Comparison of ENCODE assay signal across 22 cellular contexts in genomic region chr11:46417711-46418110, GRCh38. TPM values are rescaled to one million over a fixed set of nuclear protein-coding genes. Genes with fewer than 3 reads are reported as not detected.
A peak's percentile ranks its signal among the peaks of the same experiment; 100 is the strongest.
DNase-seq lines count a peak whose midpoint lies in the region; ATAC-seq and TF ChIP-seq lines count a peak whose summit lies in the region.
"Had no signal": no experiment of that assay in that cellular context is flagged by ENCODE, and none has a peak within 500 bp of the region (broad histone marks: within the 10 kb centered on the region; RNA-seq: fewer than 3 reads in every experiment).

No MANE protein-coding gene starts in this region.

- no peak overlapping the region for H2BK120ac ChIP-seq in neuronal stem cell (ENCODE audit: low read depth, low read length)

- H3K4me1 ChIP-seq in iPS-20b (ENCODE audit: insufficient read depth, low read length) (peaks cover 2% of the 10 kb centered on the region; the same call in 1 of the 2 replicates), neuronal stem cell (ENCODE audit: control insufficient read depth in 2 of 2, insufficient read depth in 1 of 2, low read depth in 1 of 2, low read length in 2 of 2) (peaks cover 6 to 8% of the 10 kb centered on the region in 2 donors)
- H3K4me1 ChIP-seq: HAP-1, SJCRH30 had no signal

- POLR2A ChIA-PET in WTC11 (lab: Charles Lee) = no interaction called here

- peaks cover 6% of the 10 kb centered on the region for H3K4me1 Mint-ChIP-seq in WTC11

- H3K36me3 ChIP-seq in H7 (replicated peaks; ENCODE audit: control insufficient read depth, insufficient read depth, low read length) = peaks cover 15% of the 10 kb centered on the region
- peaks cover 52% of the 10 kb centered on the region for H3K36me3 ChIP-seq in iPS-20b (ENCODE audit: insufficient read depth, low read depth, low read length)
- H3K36me3 ChIP-seq in neuronal stem cell (replicated peaks in 1 of 2; ENCODE audit: control insufficient read depth in 2 of 2, insufficient read depth in 2 of 2, low read length in 2 of 2) = peaks cover 15 to 60% of the 10 kb centered on the region in 2 donors
- H3K36me3 ChIP-seq: HAP-1 had no signal

- H3K4me3 ChIP-seq in H7 (ENCODE audit: insufficient read depth, low read depth, low read length) (no peak overlapping the region), iPS-20b (ENCODE audit: low read length) (no peak overlapping the region), neuronal stem cell (ENCODE audit: low read length in 2 of 2) (no peak overlapping the region)
- H3K4me3 ChIP-seq: HAP-1, SJCRH30 had no signal

- H3K18ac ChIP-seq in neuronal stem cell (ENCODE audit: low read length) = no peak overlapping the region

- no peak overlapping the region for H2BK5ac ChIP-seq in neuronal stem cell (ENCODE audit: low read length)

- no peaks in the 10 kb centered on the region for H3K27me3 Mint-ChIP-seq in WTC11 (ENCODE audit: low read depth)
- H3K27me3 Mint-ChIP-seq: CD8-positive, alpha-beta memory T cell had no signal

- H3K9me3 Mint-ChIP-seq in WTC11 = no peaks in the 10 kb centered on the region
- H3K9me3 Mint-ChIP-seq: CD8-positive, alpha-beta memory T cell had no signal

- DNase-seq in H7 = peak; percentile 63
- DNase-seq in WTC11 (ENCODE audit: low spot score) = no peak
- peak; percentile 44 for DNase-seq in neuronal stem cell (ENCODE audit: low spot score)
- DNase-seq in middle frontal gyrus (ENCODE audit: extremely low spot score, low spot score) = no peak
- DNase-seq in SK-N-DZ (ENCODE audit: low spot score) = no peak
- DNase-seq in NCI-H1417 treated with DMSO at 0.1 percent for 48 hours (lab: John Stamatoyannopoulos, UW) = no peak
- no peak for DNase-seq in nucleus accumbens (lab: John Stamatoyannopoulos, UW)
- DNase-seq: 8988T; C1 segment of cervical spinal cord; Calu3; CD8-positive, alpha-beta memory T cell; DMS153; NCI-H1092 treated with DMSO at 0.1 percent for 48 hours; NCI-H2029 treated with DMSO at 0.1 percent for 48 hours; NCI-H345; NCI-H524; OCI-M1; SJCRH30 had no signal

- no peak for TF ChIP-seq CTCF in WTC11 (IDR thresholded peaks at IDR 0.05)

- H2AK5ac ChIP-seq in neuronal stem cell (ENCODE audit: low read depth, low read length) = no peak overlapping the region

- no peaks in the 10 kb centered on the region for H3K9me3 ChIP-seq in iPS-20b (ENCODE audit: insufficient read depth, low read depth, low read length)
- no peaks in the 10 kb centered on the region for H3K9me3 ChIP-seq in neuronal stem cell (replicated peaks in 1 of 2; ENCODE audit: control insufficient read depth in 2 of 2, insufficient read depth in 1 of 2, low read depth in 1 of 2, low read length in 2 of 2)
- H3K9me3 ChIP-seq: HAP-1, SJCRH30 had no signal

- H3K27me3 ChIP-seq in H7 (ENCODE audit: control insufficient read depth, insufficient read depth, low read length) = no peaks in the 10 kb centered on the region
- no peaks in the 10 kb centered on the region for H3K27me3 ChIP-seq in iPS-20b (ENCODE audit: insufficient read depth, low read length)
- no peaks in the 10 kb centered on the region for H3K27me3 ChIP-seq in neuronal stem cell (ENCODE audit: control insufficient read depth in 3 of 3, insufficient read depth in 3 of 3, low read depth in 1 of 3, low read length in 3 of 3)
- H3K27me3 ChIP-seq: SJCRH30 had no signal

- peak; percentile 60 for ATAC-seq in WTC11

- no peak overlapping the region for H4K91ac ChIP-seq in neuronal stem cell (ENCODE audit: low read depth, low read length, poor library complexity)

- H3K9ac ChIP-seq in iPS-20b (ENCODE audit: low read depth, low read length) (peak overlapping the region; percentile 16; the same call in 1 of the 2 replicates), neuronal stem cell (ENCODE audit: low read depth, low read length, poor library complexity) (no peak overlapping the region)
- H3K9ac ChIP-seq: KMS-11 had no signal

- no peak overlapping the region for H3K14ac ChIP-seq in neuronal stem cell (ENCODE audit: low read length)

- no peak overlapping the region for H2BK15ac ChIP-seq in neuronal stem cell (ENCODE audit: low read length)

- H3K4me3 Mint-ChIP-seq in WTC11 = no peak overlapping the region
- H3K4me3 Mint-ChIP-seq: CD8-positive, alpha-beta memory T cell had no signal

- WGBS in neuronal stem cell (ENCODE audit: extremely low coverage in 2 of 2, insufficient read length in 2 of 2, insufficient replicate concordance in 1 of 2), 2 donors = no CpG with 5 or more reads among the region's 7 CpGs

- peaks cover 10% of the 10 kb centered on the region for H3K36me3 Mint-ChIP-seq in WTC11

- no peaks in the 10 kb centered on the region for H3K79me1 ChIP-seq in neuronal stem cell (ENCODE audit: low read depth, low read length)

- no peak overlapping the region for H2BK12ac ChIP-seq in neuronal stem cell (ENCODE audit: low read length)

- H3K23ac ChIP-seq in neuronal stem cell (ENCODE audit: low read depth, low read length, poor library complexity) = no peak overlapping the region

- CTCF ChIA-PET in WTC11 (lab: Charles Lee) = interaction anchor here (1.9 kb wide), 1 partner anchor 26 kb away, joined by 7 read pairs; the partner anchor contains the start of gene CHRM4

- H3K4ac ChIP-seq in neuronal stem cell (ENCODE audit: low read length) = no peak overlapping the region

- H3K4me2 ChIP-seq in neuronal stem cell (ENCODE audit: insufficient read depth, low read length, poor library complexity, severe bottlenecking) = no peak overlapping the region
- H3K4me2 ChIP-seq: KMS-11 had no signal

- no peak overlapping the region for H2AFZ ChIP-seq in neuronal stem cell (ENCODE audit: low read length)

- H3K27ac Mint-ChIP-seq in WTC11 = peak overlapping the region; percentile 63

- H4K8ac ChIP-seq in neuronal stem cell (ENCODE audit: low read depth, low read length) = no peak overlapping the region

- H3K27ac ChIP-seq in iPS-20b (ENCODE audit: low read length) (no peak overlapping the region), neuronal stem cell (replicated peaks; ENCODE audit: low read length) (no peak overlapping the region)
- H3K27ac ChIP-seq: KMS-11, SJCRH30 had no signal

TF ChIP-seq in WTC11, 78 proteins besides CTCF, POLR2A, EP300 and RAD21:
- no peak for TF ChIP-seq NR1H2 (CRISPR knock-in tag; IDR thresholded peaks at IDR 0.05)
- TF ChIP-seq ELF4 (CRISPR knock-in tag; IDR thresholded peaks at IDR 0.05; ENCODE audit: low read depth) = no peak
- TF ChIP-seq ZNF317 (CRISPR knock-in tag; IDR thresholded peaks at IDR 0.05; ENCODE audit: borderline replicate concordance, low read depth) = no peak
- no peak for TF ChIP-seq ZNF671 (CRISPR knock-in tag; IDR thresholded peaks at IDR 0.05)
- no peak for TF ChIP-seq ATF6 (CRISPR knock-in tag; IDR thresholded peaks at IDR 0.05)
- no peak for TF ChIP-seq CDX4 (CRISPR knock-in tag; IDR thresholded peaks at IDR 0.05; ENCODE audit: borderline replicate concordance)
- TF ChIP-seq ZMAT4 (CRISPR knock-in tag; IDR thresholded peaks at IDR 0.05) = no peak
- no peak for TF ChIP-seq ATF3 (CRISPR knock-in tag; conservative IDR thresholded peaks at IDR 0.05)
- no peak for TF ChIP-seq JUN (CRISPR knock-in tag; IDR thresholded peaks at IDR 0.05)
TF ChIP-seq in WTC11: peak in this region for 0.

RNA-seq across cellular contexts. Expression of gene CHRM4, which starts 26.1 kb away (rescaled TPM):
- 0.14 TPM in 1 of 2 replicates, not detected in the other for total RNA-seq in H7 (2014; rRNA removed; shearing (Covaris generic))
- 0.62 to 0.85 TPM (median 0.62 TPM) in 3 replicates for total RNA-seq in WTC11 (2021)
- polyA plus RNA-seq in neuronal stem cell (2013, experiment 1 of 2) = 0.10 TPM
- 0.15 TPM for polyA plus RNA-seq in neuronal stem cell (2013, experiment 2 of 2)
- 2.3 and 4.6 TPM in 2 replicates for polyA plus RNA-seq in SK-N-DZ (2014; cell fraction: cytosol; rRNA removed)
- polyA plus RNA-seq in SK-N-DZ (2014; cell fraction: nucleus; rRNA removed) = 1.6 and 2.3 TPM in 2 replicates
- total RNA-seq: Calu3; CD8-positive, alpha-beta memory T cell; Daoy had no signal

RNA-seq across cellular contexts. Expression of gene MDK, which starts 36.2 kb away (rescaled TPM):
- total RNA-seq in H7 (2014; rRNA removed; shearing (Covaris generic)) = 672 and 771 TPM in 2 replicates
- 560 to 611 TPM (median 602 TPM) in 3 replicates for total RNA-seq in WTC11 (2021)
- 1,851 TPM for polyA plus RNA-seq in neuronal stem cell (2013, experiment 1 of 2)
- polyA plus RNA-seq in neuronal stem cell (2013, experiment 2 of 2) = 1,853 TPM
- 2,839 and 3,450 TPM in 2 replicates for polyA plus RNA-seq in SK-N-DZ (2014; cell fraction: cytosol; rRNA removed)
- 2,101 and 2,397 TPM in 2 replicates for polyA plus RNA-seq in SK-N-DZ (2014; cell fraction: nucleus; rRNA removed)

Comparison
In these comparisons a context has a peak if more than half of its experiments do, and no peak if none do; other contexts are left out.
1. DNase-seq: peak in H7 (single experiment) and neuronal stem cell (single experiment); none in WTC11 (single experiment), middle frontal gyrus (single experiment), SK-N-DZ (single experiment), NCI-H1417 treated with DMSO at 0.1 percent for 48 hours (single experiment) and nucleus accumbens (0 of 56).